In the genomic region with DNA sequence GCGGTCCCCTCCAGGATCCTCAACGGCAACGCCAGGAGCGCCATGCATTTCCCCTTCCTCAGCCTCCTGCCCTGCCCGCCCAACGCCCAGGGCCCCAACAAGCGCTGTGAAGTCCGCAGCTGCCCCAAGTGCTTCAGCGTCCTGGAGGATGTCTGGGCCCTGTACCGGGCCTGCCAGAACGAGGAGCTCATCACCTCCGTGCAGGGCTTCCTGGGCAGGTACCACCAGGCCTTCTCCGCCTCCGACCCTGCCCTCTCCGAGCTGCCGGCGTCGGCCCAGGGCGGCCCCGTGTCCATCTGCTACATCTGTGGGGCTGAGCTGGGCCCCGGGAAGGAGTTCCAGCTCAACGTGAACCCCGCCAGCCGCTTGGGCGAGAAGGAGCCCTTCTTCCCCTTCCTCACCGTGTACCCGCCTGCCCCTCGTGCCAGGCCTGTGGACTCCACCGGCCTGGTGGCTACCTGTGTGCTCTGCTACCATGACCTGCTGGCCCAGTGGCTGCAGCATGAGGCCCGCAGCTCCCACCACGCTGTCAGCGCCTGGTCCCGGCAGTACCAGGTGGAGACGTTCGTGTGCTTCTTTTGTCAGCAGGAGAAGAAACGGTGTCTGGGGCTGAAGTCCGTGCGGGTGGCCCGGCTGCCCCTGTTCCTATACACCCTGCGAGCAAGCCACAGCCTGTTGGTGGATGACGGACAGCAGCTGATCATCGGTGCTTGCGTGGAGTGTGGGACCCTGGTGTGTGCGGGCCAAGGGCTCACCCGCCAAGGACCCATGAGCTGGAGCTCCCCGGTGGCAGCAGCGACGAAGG, we compare ENCODE assay signal across 1 cellular context.
TF ChIP-seq lines count a peak whose summit lies in the region.

No MANE protein-coding gene starts in this region.

TF ChIP-seq in K562, 482 proteins besides CTCF, POLR2A, EP300 and RAD21 (continued from another document):
- peak; percentile 79; the same call in 1 of the 2 replicates for TF ChIP-seq FOXP4 (CRISPR knock-in tag; IDR thresholded peaks at IDR 0.05; ENCODE audit: borderline replicate concordance)
- TF ChIP-seq, protein P1, sequence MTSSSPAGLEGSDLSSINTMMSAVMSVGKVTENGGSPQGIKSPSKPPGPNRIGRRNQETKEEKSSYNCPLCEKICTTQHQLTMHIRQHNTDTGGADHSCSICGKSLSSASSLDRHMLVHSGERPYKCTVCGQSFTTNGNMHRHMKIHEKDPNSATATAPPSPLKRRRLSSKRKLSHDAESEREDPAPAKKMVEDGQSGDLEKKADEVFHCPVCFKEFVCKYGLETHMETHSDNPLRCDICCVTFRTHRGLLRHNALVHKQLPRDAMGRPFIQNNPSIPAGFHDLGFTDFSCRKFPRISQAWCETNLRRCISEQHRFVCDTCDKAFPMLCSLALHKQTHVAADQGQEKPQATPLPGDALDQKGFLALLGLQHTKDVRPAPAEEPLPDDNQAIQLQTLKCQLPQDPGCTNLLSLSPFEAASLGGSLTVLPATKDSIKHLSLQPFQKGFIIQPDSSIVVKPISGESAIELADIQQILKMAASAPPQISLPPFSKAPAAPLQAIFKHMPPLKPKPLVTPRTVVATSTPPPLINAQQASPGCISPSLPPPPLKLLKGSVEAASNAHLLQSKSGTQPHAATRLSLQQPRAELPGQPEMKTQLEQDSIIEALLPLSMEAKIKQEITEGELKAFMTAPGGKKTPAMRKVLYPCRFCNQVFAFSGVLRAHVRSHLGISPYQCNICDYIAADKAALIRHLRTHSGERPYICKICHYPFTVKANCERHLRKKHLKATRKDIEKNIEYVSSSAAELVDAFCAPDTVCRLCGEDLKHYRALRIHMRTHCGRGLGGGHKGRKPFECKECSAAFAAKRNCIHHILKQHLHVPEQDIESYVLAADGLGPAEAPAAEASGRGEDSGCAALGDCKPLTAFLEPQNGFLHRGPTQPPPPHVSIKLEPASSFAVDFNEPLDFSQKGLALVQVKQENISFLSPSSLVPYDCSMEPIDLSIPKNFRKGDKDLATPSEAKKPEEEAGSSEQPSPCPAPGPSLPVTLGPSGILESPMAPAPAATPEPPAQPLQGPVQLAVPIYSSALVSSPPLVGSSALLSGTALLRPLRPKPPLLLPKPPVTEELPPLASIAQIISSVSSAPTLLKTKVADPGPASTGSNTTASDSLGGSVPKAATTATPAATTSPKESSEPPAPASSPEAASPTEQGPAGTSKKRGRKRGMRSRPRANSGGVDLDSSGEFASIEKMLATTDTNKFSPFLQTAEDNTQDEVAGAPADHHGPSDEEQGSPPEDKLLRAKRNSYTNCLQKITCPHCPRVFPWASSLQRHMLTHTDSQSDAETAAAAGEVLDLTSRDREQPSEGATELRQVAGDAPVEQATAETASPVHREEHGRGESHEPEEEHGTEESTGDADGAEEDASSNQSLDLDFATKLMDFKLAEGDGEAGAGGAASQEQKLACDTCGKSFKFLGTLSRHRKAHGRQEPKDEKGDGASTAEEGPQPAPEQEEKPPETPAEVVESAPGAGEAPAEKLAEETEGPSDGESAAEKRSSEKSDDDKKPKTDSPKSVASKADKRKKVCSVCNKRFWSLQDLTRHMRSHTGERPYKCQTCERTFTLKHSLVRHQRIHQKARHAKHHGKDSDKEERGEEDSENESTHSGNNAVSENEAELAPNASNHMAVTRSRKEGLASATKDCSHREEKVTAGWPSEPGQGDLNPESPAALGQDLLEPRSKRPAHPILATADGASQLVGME (CRISPR knock-in tag; IDR thresholded peaks at IDR 0.05) = no peak
- no peak for TF ChIP-seq ZNF707 (CRISPR knock-in tag; conservative IDR thresholded peaks at IDR 0.05)
- no peak for TF ChIP-seq MTA1 (IDR thresholded peaks at IDR 0.05; ENCODE audit: borderline replicate concordance)
- no peak for TF ChIP-seq SNAPC5 (CRISPR knock-in tag; IDR thresholded peaks at IDR 0.05)
- TF ChIP-seq NCOA2 (IDR thresholded peaks at IDR 0.05; ENCODE audit: partially characterized antibody in 2 of 2) = no peak
- TF ChIP-seq, protein P2, sequence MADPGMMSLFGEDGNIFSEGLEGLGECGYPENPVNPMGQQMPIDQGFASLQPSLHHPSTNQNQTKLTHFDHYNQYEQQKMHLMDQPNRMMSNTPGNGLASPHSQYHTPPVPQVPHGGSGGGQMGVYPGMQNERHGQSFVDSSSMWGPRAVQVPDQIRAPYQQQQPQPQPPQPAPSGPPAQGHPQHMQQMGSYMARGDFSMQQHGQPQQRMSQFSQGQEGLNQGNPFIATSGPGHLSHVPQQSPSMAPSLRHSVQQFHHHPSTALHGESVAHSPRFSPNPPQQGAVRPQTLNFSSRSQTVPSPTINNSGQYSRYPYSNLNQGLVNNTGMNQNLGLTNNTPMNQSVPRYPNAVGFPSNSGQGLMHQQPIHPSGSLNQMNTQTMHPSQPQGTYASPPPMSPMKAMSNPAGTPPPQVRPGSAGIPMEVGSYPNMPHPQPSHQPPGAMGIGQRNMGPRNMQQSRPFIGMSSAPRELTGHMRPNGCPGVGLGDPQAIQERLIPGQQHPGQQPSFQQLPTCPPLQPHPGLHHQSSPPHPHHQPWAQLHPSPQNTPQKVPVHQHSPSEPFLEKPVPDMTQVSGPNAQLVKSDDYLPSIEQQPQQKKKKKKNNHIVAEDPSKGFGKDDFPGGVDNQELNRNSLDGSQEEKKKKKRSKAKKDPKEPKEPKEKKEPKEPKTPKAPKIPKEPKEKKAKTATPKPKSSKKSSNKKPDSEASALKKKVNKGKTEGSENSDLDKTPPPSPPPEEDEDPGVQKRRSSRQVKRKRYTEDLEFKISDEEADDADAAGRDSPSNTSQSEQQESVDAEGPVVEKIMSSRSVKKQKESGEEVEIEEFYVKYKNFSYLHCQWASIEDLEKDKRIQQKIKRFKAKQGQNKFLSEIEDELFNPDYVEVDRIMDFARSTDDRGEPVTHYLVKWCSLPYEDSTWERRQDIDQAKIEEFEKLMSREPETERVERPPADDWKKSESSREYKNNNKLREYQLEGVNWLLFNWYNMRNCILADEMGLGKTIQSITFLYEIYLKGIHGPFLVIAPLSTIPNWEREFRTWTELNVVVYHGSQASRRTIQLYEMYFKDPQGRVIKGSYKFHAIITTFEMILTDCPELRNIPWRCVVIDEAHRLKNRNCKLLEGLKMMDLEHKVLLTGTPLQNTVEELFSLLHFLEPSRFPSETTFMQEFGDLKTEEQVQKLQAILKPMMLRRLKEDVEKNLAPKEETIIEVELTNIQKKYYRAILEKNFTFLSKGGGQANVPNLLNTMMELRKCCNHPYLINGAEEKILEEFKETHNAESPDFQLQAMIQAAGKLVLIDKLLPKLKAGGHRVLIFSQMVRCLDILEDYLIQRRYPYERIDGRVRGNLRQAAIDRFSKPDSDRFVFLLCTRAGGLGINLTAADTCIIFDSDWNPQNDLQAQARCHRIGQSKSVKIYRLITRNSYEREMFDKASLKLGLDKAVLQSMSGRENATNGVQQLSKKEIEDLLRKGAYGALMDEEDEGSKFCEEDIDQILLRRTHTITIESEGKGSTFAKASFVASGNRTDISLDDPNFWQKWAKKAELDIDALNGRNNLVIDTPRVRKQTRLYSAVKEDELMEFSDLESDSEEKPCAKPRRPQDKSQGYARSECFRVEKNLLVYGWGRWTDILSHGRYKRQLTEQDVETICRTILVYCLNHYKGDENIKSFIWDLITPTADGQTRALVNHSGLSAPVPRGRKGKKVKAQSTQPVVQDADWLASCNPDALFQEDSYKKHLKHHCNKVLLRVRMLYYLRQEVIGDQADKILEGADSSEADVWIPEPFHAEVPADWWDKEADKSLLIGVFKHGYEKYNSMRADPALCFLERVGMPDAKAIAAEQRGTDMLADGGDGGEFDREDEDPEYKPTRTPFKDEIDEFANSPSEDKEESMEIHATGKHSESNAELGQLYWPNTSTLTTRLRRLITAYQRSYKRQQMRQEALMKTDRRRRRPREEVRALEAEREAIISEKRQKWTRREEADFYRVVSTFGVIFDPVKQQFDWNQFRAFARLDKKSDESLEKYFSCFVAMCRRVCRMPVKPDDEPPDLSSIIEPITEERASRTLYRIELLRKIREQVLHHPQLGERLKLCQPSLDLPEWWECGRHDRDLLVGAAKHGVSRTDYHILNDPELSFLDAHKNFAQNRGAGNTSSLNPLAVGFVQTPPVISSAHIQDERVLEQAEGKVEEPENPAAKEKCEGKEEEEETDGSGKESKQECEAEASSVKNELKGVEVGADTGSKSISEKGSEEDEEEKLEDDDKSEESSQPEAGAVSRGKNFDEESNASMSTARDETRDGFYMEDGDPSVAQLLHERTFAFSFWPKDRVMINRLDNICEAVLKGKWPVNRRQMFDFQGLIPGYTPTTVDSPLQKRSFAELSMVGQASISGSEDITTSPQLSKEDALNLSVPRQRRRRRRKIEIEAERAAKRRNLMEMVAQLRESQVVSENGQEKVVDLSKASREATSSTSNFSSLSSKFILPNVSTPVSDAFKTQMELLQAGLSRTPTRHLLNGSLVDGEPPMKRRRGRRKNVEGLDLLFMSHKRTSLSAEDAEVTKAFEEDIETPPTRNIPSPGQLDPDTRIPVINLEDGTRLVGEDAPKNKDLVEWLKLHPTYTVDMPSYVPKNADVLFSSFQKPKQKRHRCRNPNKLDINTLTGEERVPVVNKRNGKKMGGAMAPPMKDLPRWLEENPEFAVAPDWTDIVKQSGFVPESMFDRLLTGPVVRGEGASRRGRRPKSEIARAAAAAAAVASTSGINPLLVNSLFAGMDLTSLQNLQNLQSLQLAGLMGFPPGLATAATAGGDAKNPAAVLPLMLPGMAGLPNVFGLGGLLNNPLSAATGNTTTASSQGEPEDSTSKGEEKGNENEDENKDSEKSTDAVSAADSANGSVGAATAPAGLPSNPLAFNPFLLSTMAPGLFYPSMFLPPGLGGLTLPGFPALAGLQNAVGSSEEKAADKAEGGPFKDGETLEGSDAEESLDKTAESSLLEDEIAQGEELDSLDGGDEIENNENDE (IDR thresholded peaks at IDR 0.05; ENCODE audit: low read depth, low read length) = no peak
- TF ChIP-seq NCOA4 (IDR thresholded peaks at IDR 0.05; ENCODE audit: partially characterized antibody) = no peak
- no peak for TF ChIP-seq BRD4 (IDR thresholded peaks at IDR 0.05)
- no peak for TF ChIP-seq HES1 (IDR thresholded peaks at IDR 0.05; ENCODE audit: low read depth)
- no peak for TF ChIP-seq CBX2 (IDR thresholded peaks at IDR 0.05; ENCODE audit: insufficient read depth, low read length, poor library complexity, severe bottlenecking)
- TF ChIP-seq MED1 (CRISPR knock-in tag; IDR thresholded peaks at IDR 0.05; ENCODE audit: borderline replicate concordance) = peak; percentile 89; the same call in 1 of the 2 replicates
- TF ChIP-seq, protein P3, sequence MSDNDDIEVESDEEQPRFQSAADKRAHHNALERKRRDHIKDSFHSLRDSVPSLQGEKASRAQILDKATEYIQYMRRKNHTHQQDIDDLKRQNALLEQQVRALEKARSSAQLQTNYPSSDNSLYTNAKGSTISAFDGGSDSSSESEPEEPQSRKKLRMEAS (CRISPR knock-in tag; IDR thresholded peaks at IDR 0.05) = peak; percentile 63
